33 cellular contexts compared by ENCODE assay signal in genomic region chr10:128816726-128817125, GRCh38.
"Had no signal": no experiment of that assay in that cellular context is flagged by ENCODE, and none has a peak within 500 bp of the region (broad histone marks: within the 10 kb centered on the region; RNA-seq: fewer than 3 reads in every experiment).

No MANE protein-coding gene starts in this region.

- DNase-seq: Karpas-422, Kasumi-1, KG1, MG63, MM.1S, MV-4-11, NCI-H1048, NCI-H1092, NCI-H1092 treated with DMSO at 0.1 percent for 48 hours, NCI-H1105, NCI-H1105 treated with DMSO at 0.1 percent for 48 hours, NCI-H1417, NCI-H1417 treated with DMSO at 0.1 percent for 48 hours, NCI-H1436, NCI-H1436 treated with DMSO at 0.1 percent for 48 hours, NCI-H146, NCI-H1694, NCI-H1694 treated with DMSO at 0.1 percent for 48 hours, NCI-H187 treated with DMSO at 0.1 percent for 48 hours, NCI-H1930, NCI-H2029, NCI-H2029 treated with DMSO at 0.1 percent for 48 hours, NCI-H2081, NCI-H2081 treated with DMSO at 0.1 percent for 48 hours, NCI-H2107, NCI-H2171, NCI-H2171 treated with DMSO at 0.1 percent for 48 hours, NCI-H2227 treated with DMSO at 0.1 percent for 48 hours, NCI-H226, NCI-H345, NCI-H446, NCI-H446 treated with DMSO at 0.1 percent for 48 hours, NCI-H510A had no signal
